ENCODE assay signal across 21 cellular contexts in genomic region chr9:24582363-24583126, GRCh38.
"Had no signal": no experiment of that assay in that cellular context is flagged by ENCODE, and none has a peak within 500 bp of the region (broad histone marks: within the 10 kb centered on the region; RNA-seq: fewer than 3 reads in every experiment).

No MANE protein-coding gene starts in this region.

- ATAC-seq: activated CD8-positive, alpha-beta T cell treated with anti-CD3 and anti-CD28 coated beads for 36 hours; activated T-cell treated with anti-CD3 and anti-CD28 coated beads, Interleukin-2, amount 50 U/mL, for 4 hours; left lobe of liver; stimulated activated naive CD8-positive, alpha-beta T cell treated with anti-CD3 and anti-CD28 coated beads, Interleukin-15, Interleukin-2, amounts not matched to agents 100 U/mL and 50 U/mL, for 24 hours had no signal

- DNase-seq: activated CD4-positive, alpha-beta T cell treated with anti-CD3 and anti-CD28 coated beads, Interleukin-2, amount 10 ng/mL, durations not matched to agents 24 days and 14 days; activated CD8-positive, alpha-beta T cell treated with anti-CD3 and anti-CD28 coated beads for 36 hours; activated naive CD4-positive, alpha-beta T cell treated with anti-CD3 and anti-CD28 coated beads for 36 hours; activated T-cell treated with anti-CD3 and anti-CD28 coated beads, Interleukin-2, amount 50 U/mL, for 4 hours; anterior cingulate cortex; colonic mucosa; endodermal cell; erythroblast; foreskin melanocyte; glutamatergic neuron; hypothalamus; islet precursor cell; midbrain; stimulated activated CD4-positive, alpha-beta T cell treated with anti-CD3 and anti-CD28 coated beads, Interleukin-2, amount 100 ng/mL, for 24 hours; stimulated activated naive CD8-positive, alpha-beta T cell treated with anti-CD3 and anti-CD28 coated beads, Interleukin-15, Interleukin-2, amounts not matched to agents 100 U/mL and 50 U/mL, for 24 hours; substantia nigra; T1000; transverse colon; uterus had no signal

- H3K27ac ChIP-seq: colonic mucosa, right atrium auricular region, transverse colon, uterus had no signal
